ENCODE assay signal across 1 cellular context in genomic region chr12:89356069-89356665, GRCh38.
TF ChIP-seq lines count a peak whose summit lies in the region.

No MANE protein-coding gene starts in this region.

TF ChIP-seq in neural cell, 6 proteins besides CTCF, POLR2A, EP300 and RAD21 (continued from another document):
- TF ChIP-seq REST (IDR thresholded peaks at IDR 0.05; ENCODE audit: borderline replicate concordance) (no peak), POLR2AphosphoS5 (IDR thresholded peaks at IDR 0.05) (no peak), MXI1 (conservative IDR thresholded peaks at IDR 0.05; ENCODE audit: poor library complexity, severe bottlenecking) (no peak), TAF1 (IDR thresholded peaks at IDR 0.05; ENCODE audit: low read depth) (no peak)
